8 cellular contexts compared by ENCODE assay signal in genomic region chr5:134370306-134370870, GRCh38. TPM values are rescaled to one million over a fixed set of nuclear protein-coding genes. Genes with fewer than 3 reads are reported as not detected.
DNase-seq lines count a peak whose midpoint lies in the region; ATAC-seq and TF ChIP-seq lines count a peak whose summit lies in the region.

No MANE protein-coding gene starts in this region.

- H3K4ac ChIP-seq in neuronal stem cell (ENCODE audit: low read length), result no peak overlapping the region

- ATAC-seq in GM18498 (IDR thresholded peaks at IDR 0.05; ENCODE audit: unreplicated experiment) (peak; percentile 5), HG02623 (IDR thresholded peaks at IDR 0.05; ENCODE audit: unreplicated experiment) (peak; percentile 4)

- no peak overlapping the region for H2BK12ac ChIP-seq in neuronal stem cell (ENCODE audit: low read length)

- H3K14ac ChIP-seq in neuronal stem cell (ENCODE audit: low read length), result no peak overlapping the region

- H3K4me1 Mint-ChIP-seq in endodermal cell, result peaks cover 14% of the 10 kb centered on the region

- DNase-seq in SJCRH30 (no peak), endodermal cell (no peak), neuronal stem cell (ENCODE audit: low spot score) (no peak), globus pallidus (ENCODE audit: low spot score) (no peak), COLO829 (ENCODE audit: low spot score) (no peak), NOMO-1 (lab: John Stamatoyannopoulos, UW; ENCODE audit: unreplicated experiment in 2 of 2) (no peak)

- H2AFZ ChIP-seq in neuronal stem cell (ENCODE audit: low read length), result peak overlapping the region; percentile 98

- H3K27ac Mint-ChIP-seq in endodermal cell, result peak overlapping the region; percentile 99

- H3K9ac ChIP-seq in endodermal cell (ENCODE audit: extremely low read depth, low read length, poor library complexity, severe bottlenecking) (peak overlapping the region; percentile 98), neuronal stem cell (ENCODE audit: low read depth, low read length, poor library complexity) (no peak overlapping the region)

- H3K79me1 ChIP-seq in neuronal stem cell (ENCODE audit: low read depth, low read length), result peaks cover 4% of the 10 kb centered on the region

- H3K4me3 Mint-ChIP-seq in endodermal cell, result peak overlapping the region; percentile 99

- H3K36me3 ChIP-seq in SJCRH30, result peaks cover 5% of the 10 kb centered on the region
- peaks cover 22% of the 10 kb centered on the region for H3K36me3 ChIP-seq in endodermal cell (ENCODE audit: control insufficient read depth, insufficient read depth, low read length)
- H3K36me3 ChIP-seq in neuronal stem cell (replicated peaks in 1 of 2; ENCODE audit: control insufficient read depth in 2 of 2, insufficient read depth in 2 of 2, low read length in 2 of 2), result peaks cover 0 to 21% of the 10 kb centered on the region in 2 donors

- no peak overlapping the region for H2BK15ac ChIP-seq in neuronal stem cell (ENCODE audit: low read length)

- peaks cover 28% of the 10 kb centered on the region for H3K36me3 Mint-ChIP-seq in endodermal cell (ENCODE audit: low read depth)

- H2AK5ac ChIP-seq in neuronal stem cell (ENCODE audit: low read depth, low read length), result no peak overlapping the region

- no peak overlapping the region for H3K18ac ChIP-seq in neuronal stem cell (ENCODE audit: low read length)

- no peak overlapping the region for H2BK5ac ChIP-seq in neuronal stem cell (ENCODE audit: low read length)

- WGBS in endodermal cell (ENCODE audit: insufficient coverage in 1 of 2, insufficient read length in 1 of 2), 2 experiments, result 58% methylated on average over 5 of the region's 5 CpGs; no CpG with 5 or more reads in 1 of the 2 experiments
- WGBS in neuronal stem cell (ENCODE audit: extremely low coverage in 2 of 2, insufficient read length in 2 of 2, insufficient replicate concordance in 1 of 2), 2 donors, result no CpG with 5 or more reads among the region's 5 CpGs

- H3K9me3 Mint-ChIP-seq in endodermal cell, result peaks cover 11% of the 10 kb centered on the region

- no peak overlapping the region for H3K23ac ChIP-seq in neuronal stem cell (ENCODE audit: low read depth, low read length, poor library complexity)

- no peak for TF ChIP-seq CTCF in endodermal cell (conservative IDR thresholded peaks at IDR 0.05)

- H3K27me3 Mint-ChIP-seq in endodermal cell (ENCODE audit: insufficient read depth), result peaks cover 2% of the 10 kb centered on the region

- H3K27me3 ChIP-seq in SJCRH30 (no peaks in the 10 kb centered on the region), endodermal cell (ENCODE audit: control insufficient read depth, insufficient read depth, low read length, poor library complexity, severe bottlenecking) (no peaks in the 10 kb centered on the region), neuronal stem cell (ENCODE audit: control insufficient read depth in 3 of 3, insufficient read depth in 3 of 3, low read depth in 1 of 3, low read length in 3 of 3) (no peaks in the 10 kb centered on the region)

- H3K27ac ChIP-seq in SJCRH30 (peak overlapping the region; percentile 96), endodermal cell (ENCODE audit: low read depth, low read length) (no peak overlapping the region), neuronal stem cell (replicated peaks; ENCODE audit: low read length) (no peak overlapping the region)

- H4K91ac ChIP-seq in neuronal stem cell (ENCODE audit: low read depth, low read length, poor library complexity), result no peak overlapping the region

- peak overlapping the region; percentile 47 for H3K4me2 ChIP-seq in neuronal stem cell (ENCODE audit: insufficient read depth, low read length, poor library complexity, severe bottlenecking)

- H3K4me1 ChIP-seq in SJCRH30 (peaks cover 7% of the 10 kb centered on the region; the same call in 1 of the 2 replicates), endodermal cell (ENCODE audit: control insufficient read depth, insufficient read depth, low read length) (peaks cover 3% of the 10 kb centered on the region), neuronal stem cell (ENCODE audit: control insufficient read depth in 2 of 2, insufficient read depth in 1 of 2, low read depth in 1 of 2, low read length in 2 of 2) (peaks cover 0 to 2% of the 10 kb centered on the region in 2 donors)

- H3K4me3 ChIP-seq in SJCRH30 (peak overlapping the region; percentile 79), endodermal cell (ENCODE audit: low read length) (peak overlapping the region; percentile 98), neuronal stem cell (ENCODE audit: low read length in 2 of 2) (peak overlapping the region; percentile 56 to 97)

- H4K8ac ChIP-seq in neuronal stem cell (ENCODE audit: low read depth, low read length), result no peak overlapping the region

- no peaks in the 10 kb centered on the region for H3K9me3 ChIP-seq in SJCRH30 (replicated peaks)
- peaks cover 11% of the 10 kb centered on the region for H3K9me3 ChIP-seq in endodermal cell (ENCODE audit: control insufficient read depth, low read length)
- H3K9me3 ChIP-seq in neuronal stem cell (replicated peaks in 1 of 2; ENCODE audit: control insufficient read depth in 2 of 2, insufficient read depth in 1 of 2, low read depth in 1 of 2, low read length in 2 of 2), result no peaks in the 10 kb centered on the region

- H2BK120ac ChIP-seq in neuronal stem cell (ENCODE audit: low read depth, low read length), result no peak overlapping the region

RNA-seq across cellular contexts. Expression of gene UBE2B, which starts 1.0 kb away (rescaled TPM):
- total RNA-seq in SJCRH30 (2014; rRNA removed; shearing (Covaris generic)), result 49.4 and 53.3 TPM in 2 replicates
- total RNA-seq in endodermal cell, result 10 to 100 TPM; 54.5 to 62.0 TPM
- polyA plus RNA-seq in endodermal cell (2013, experiment 1 of 2), result 92.1 TPM
- 86.2 TPM for polyA plus RNA-seq in endodermal cell (2013, experiment 2 of 2)
- 90.0 TPM for polyA plus RNA-seq in neuronal stem cell (2013, experiment 1 of 2)
- 91.6 TPM for polyA plus RNA-seq in neuronal stem cell (2013, experiment 2 of 2)

RNA-seq across cellular contexts. Expression of gene CDKL3, which starts 3.4 kb away (rescaled TPM):
- total RNA-seq in SJCRH30 (2014; rRNA removed; shearing (Covaris generic)), result 1.4 and 2.5 TPM in 2 replicates
- total RNA-seq in endodermal cell, result 1 to 10 TPM; 2.3 to 5.2 TPM
- polyA plus RNA-seq in endodermal cell (2013, experiment 1 of 2), result 4.5 TPM
- polyA plus RNA-seq in endodermal cell (2013, experiment 2 of 2), result 8.5 TPM
- polyA plus RNA-seq in neuronal stem cell (2013, experiment 1 of 2), result 7.3 TPM
- polyA plus RNA-seq in neuronal stem cell (2013, experiment 2 of 2), result 7.3 TPM

RNA-seq across cellular contexts. Expression of gene CDKN2AIPNL, which starts 41.3 kb away (rescaled TPM):
- total RNA-seq in SJCRH30 (2014; rRNA removed; shearing (Covaris generic)), result 51.3 and 62.4 TPM in 2 replicates
- total RNA-seq in endodermal cell, result 10 to 100 TPM; 51.8 to 62.0 TPM
- 52.3 TPM for polyA plus RNA-seq in endodermal cell (2013, experiment 1 of 2)
- polyA plus RNA-seq in endodermal cell (2013, experiment 2 of 2), result 49.5 TPM
- polyA plus RNA-seq in neuronal stem cell (2013, experiment 1 of 2), result 58.5 TPM
- 58.2 TPM for polyA plus RNA-seq in neuronal stem cell (2013, experiment 2 of 2)
